Comparison of ENCODE assay signal across 23 cellular contexts in the genomic region with DNA sequence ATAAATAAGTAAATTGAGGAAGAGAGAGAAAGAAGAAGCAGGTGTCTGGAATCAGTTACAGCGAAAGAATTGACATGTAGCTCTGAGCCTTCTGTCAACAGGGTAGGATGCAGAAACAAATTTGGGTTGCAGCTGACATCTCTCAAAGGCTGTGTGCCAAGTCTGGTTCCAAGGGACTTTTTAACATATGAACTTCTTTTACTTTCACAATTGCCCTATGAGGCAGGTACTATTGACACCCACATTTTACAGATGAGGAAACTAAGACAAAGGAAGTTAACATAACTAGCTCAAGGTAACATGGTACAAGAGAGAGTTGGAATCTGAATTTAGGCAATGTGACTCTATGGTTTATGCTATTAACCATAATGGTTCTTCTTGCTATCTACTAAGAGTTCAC.
"Had no signal": no experiment of that assay in that cellular context is flagged by ENCODE, and none has a peak within 500 bp of the region (broad histone marks: within the 10 kb centered on the region; RNA-seq: fewer than 3 reads in every experiment).

No MANE protein-coding gene starts in this region.

- FAIRE-seq: kidney, urothelium cell line had no signal

- H3K27me3 ChIP-seq: breast epithelium, neutrophil, right lobe of liver had no signal

- H3K27ac ChIP-seq: breast epithelium, neutrophil, right lobe of liver, thoracic aorta had no signal

- H3K9me3 ChIP-seq: breast epithelium, neutrophil, right lobe of liver, thoracic aorta had no signal

- H3K36me3 ChIP-seq: breast epithelium, neutrophil, right lobe of liver, thoracic aorta had no signal

- DNase-seq: activated B cell treated with CpG ODN at 0.5 μM for 24 hours; activated CD4-positive, alpha-beta T cell treated with anti-CD3 and anti-CD28 coated beads, Interleukin-2, amount 50 U/mL, for 1 hour; activated CD8-positive, alpha-beta T cell treated with anti-CD3 and anti-CD28 coated beads for 36 hours; activated gamma-delta T cell treated with Interleukin-2 at 50 U/mL for 16 hours; activated T-cell treated with anti-CD3 and anti-CD28 coated beads, Interleukin-2, amount 50 U/mL, for 4 hours; central memory CD4-positive, alpha-beta T cell; foreskin fibroblast; head of caudate nucleus; hippocampal formation; kidney; left colon; naive B cell; nephron progenitor cell; right lobe of liver; stimulated activated CD4-positive, alpha-beta T cell treated with anti-CD3 and anti-CD28 coated beads, Interleukin-2, amount 100 ng/mL, for 48 hours; stimulated activated naive CD8-positive, alpha-beta T cell treated with anti-CD3 and anti-CD28 coated beads, Interleukin-15, Interleukin-2, amounts not matched to agents 100 U/mL and 50 U/mL, for 24 hours; trophoblast cell had no signal

- H3K4me3 ChIP-seq: breast epithelium, right lobe of liver, thoracic aorta had no signal

- ATAC-seq: activated CD8-positive, alpha-beta T cell treated with anti-CD3 and anti-CD28 coated beads for 36 hours; activated T-cell treated with anti-CD3 and anti-CD28 coated beads, Interleukin-2, amount 50 U/mL, for 4 hours; activated T-helper 17 cell treated with anti-CD3 and anti-CD28 coated beads, Interleukin-2, amount 50 U/mL, for 72 hours; esophagus mucosa; left colon; right lobe of liver; stimulated activated naive CD8-positive, alpha-beta T cell treated with anti-CD3 and anti-CD28 coated beads, Interleukin-15, Interleukin-2, amounts not matched to agents 100 U/mL and 50 U/mL, for 24 hours had no signal

- H3K4me1 ChIP-seq: breast epithelium, right lobe of liver had no signal
